Comparison of ENCODE assay signal across 12 cellular contexts in the genomic region with DNA sequence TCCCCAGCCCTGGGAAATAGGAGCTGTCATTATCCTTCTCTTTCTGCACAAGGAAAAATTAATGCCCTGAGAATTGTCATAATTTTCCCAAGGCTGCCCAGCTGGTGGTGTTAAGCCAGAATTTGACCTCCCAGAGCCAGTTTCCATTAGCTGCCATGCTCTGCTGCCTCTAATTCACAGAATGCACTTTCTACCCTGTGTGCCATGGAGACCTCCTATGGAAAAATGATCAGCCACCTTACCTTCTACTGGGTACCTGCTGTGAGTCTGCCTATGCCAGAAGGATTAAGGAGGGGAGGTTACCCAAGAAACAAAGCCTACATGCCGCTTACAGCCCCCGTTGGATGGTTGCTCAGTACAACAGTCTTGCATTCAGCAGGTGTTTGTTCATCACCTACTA.
"Had no signal": no experiment of that assay in that cellular context is flagged by ENCODE, and none has a peak within 500 bp of the region (broad histone marks: within the 10 kb centered on the region; RNA-seq: fewer than 3 reads in every experiment).

No MANE protein-coding gene starts in this region.

- H3K27ac ChIP-seq: cardiac muscle cell, neural progenitor cell, ovary, sigmoid colon, spleen, uterus had no signal

- H3K4me3 Mint-ChIP-seq: neural progenitor cell had no signal

- H3K27me3 ChIP-seq: cardiac muscle cell, neural progenitor cell, ovary, sigmoid colon, spleen, thyroid gland, uterus had no signal

- H3K9me3 Mint-ChIP-seq: neural progenitor cell had no signal

- H3K36me3 ChIP-seq: neural progenitor cell, ovary, uterus had no signal

- DNase-seq: activated CD4-positive, alpha-beta T cell treated with anti-CD3 and anti-CD28 coated beads, Interleukin-2, amount 50 U/mL, for 48 hours; activated naive CD4-positive, alpha-beta T cell; islet precursor cell; midbrain; ovary; sigmoid colon; spleen; stimulated activated CD4-positive, alpha-beta T cell treated with anti-CD3 and anti-CD28 coated beads, Interleukin-1b, Interleukin-23, amount 100 ng/mL, for 48 hours; uterus had no signal

- H3K4me3 ChIP-seq: cardiac muscle cell, neural progenitor cell, ovary, sigmoid colon, spleen, thyroid gland, uterus had no signal

- H3K9me3 ChIP-seq: ovary, sigmoid colon, spleen, thyroid gland, uterus had no signal

- H3K27ac Mint-ChIP-seq: neural progenitor cell had no signal

- H3K4me1 ChIP-seq: sigmoid colon, uterus had no signal
